In the genomic region with DNA sequence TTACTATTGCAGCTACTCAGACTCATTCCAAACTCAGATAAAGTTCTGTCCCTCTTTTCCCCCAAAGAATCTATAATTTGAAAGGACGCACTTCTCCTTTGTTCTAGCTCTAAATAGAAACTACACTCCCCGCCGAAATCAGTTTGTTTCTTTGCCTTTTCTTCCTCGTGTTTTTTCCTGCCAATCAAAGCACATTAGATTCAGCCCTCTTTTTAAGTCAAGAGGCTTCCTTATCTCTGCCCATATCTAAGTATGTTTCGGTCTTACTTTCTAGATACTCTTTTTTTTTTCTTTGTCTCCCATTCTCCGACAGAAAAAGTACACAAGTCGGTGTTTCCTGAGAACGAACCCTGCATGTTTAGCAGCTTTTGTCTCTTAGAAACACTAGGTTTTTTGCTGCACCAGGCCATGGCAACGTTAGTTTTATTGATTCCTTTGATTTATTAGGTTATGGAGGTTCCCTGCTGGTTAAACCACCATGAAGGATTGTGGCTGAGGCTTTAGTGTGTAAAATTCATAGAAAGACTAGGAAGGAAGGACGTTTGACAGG, we compare ENCODE assay signal across 16 cellular contexts. TPM values are rescaled to one million over a fixed set of nuclear protein-coding genes. Genes with fewer than 3 reads are reported as not detected.
DNase-seq lines count a peak whose midpoint lies in the region; ATAC-seq, FAIRE-seq and TF ChIP-seq lines count a peak whose summit lies in the region.
"Had no signal": no experiment of that assay in that cellular context is flagged by ENCODE, and none has a peak within 500 bp of the region (broad histone marks: within the 10 kb centered on the region; RNA-seq: fewer than 3 reads in every experiment).

No MANE protein-coding gene starts in this region.

- H3K4me2 ChIP-seq in K562 (ENCODE audit: insufficient read depth, low read length) = peak overlapping the region; percentile 26; the same call in 1 of the 2 replicates

- H3K27ac Mint-ChIP-seq in activated T-cell treated with anti-CD3 and anti-CD28 coated beads, Interleukin-2, amount 50 U/mL, for 72 hours = no peak overlapping the region
- H3K27ac Mint-ChIP-seq in T-helper 2 cell treated with Interferon-gamma antibody and Interleukin-4, amounts not matched to agents 5 μg/mL and 100 μg/mL, for 36 hours = no peak overlapping the region
- H3K27ac Mint-ChIP-seq: activated naive CD4-positive, alpha-beta T cell treated with anti-CD3 and anti-CD28 coated beads, Interleukin-2, amount 10 ng/mL, durations not matched to agents 7 days and 5 days; naive B cell had no signal

- TF ChIP-seq CTCF in K562 (IDR thresholded peaks at IDR 0.05 in 2 of 3, conservative IDR thresholded peaks at IDR 0.05 in 1 of 3; ENCODE audit: insufficient read depth in 2 of 3, low read depth in 1 of 3, low read length in 3 of 3) = no peak

- intact Hi-C loops in K562 (cut with micrococcal nuclease) = no loop called here

- CTCF ChIA-PET in K562 (lab: Yijun Ruan, JAX; ENCODE audit: low intra/inter-chr PET ratio) = no interaction called here

- in situ Hi-C loops in K562 (cut with MboI) = no loop called here

- no peaks in the 10 kb centered on the region for H3K9me1 ChIP-seq in K562 (ENCODE audit: control insufficient read depth, insufficient read depth, low read length)

- H3K4me3 Mint-ChIP-seq in activated T-cell treated with anti-CD3 and anti-CD28 coated beads, Interleukin-2, amount 50 U/mL, for 72 hours = no peak overlapping the region
- no peak overlapping the region for H3K4me3 Mint-ChIP-seq in T-helper 2 cell treated with Interferon-gamma antibody and Interleukin-4, amounts not matched to agents 5 μg/mL and 100 μg/mL, for 36 hours

- WGBS in K562 (ENCODE audit: insufficient coverage, low coverage, missing lambda C conversion rate) = 12% methylated on average over 10 of the region's 10 CpGs

- BruUV-seq in K562 (replicated peaks; lab: Mats Ljungman, UMichigan) = no TSS peak

- H3K79me2 ChIP-seq in K562 (ENCODE audit: control insufficient read depth, insufficient read depth, low read length) = no peaks in the 10 kb centered on the region

- H3K27ac ChIP-seq in K562 (ENCODE audit: extremely low read depth, low read depth, low read length) = no peak overlapping the region
- peak overlapping the region; percentile 31 for H3K27ac ChIP-seq in substantia nigra (ENCODE audit: low read depth, low read length, poor library complexity, severe bottlenecking)
- H3K27ac ChIP-seq: SK-N-MC had no signal

- H3K9me3 Mint-ChIP-seq in activated T-cell treated with anti-CD3 and anti-CD28 coated beads, Interleukin-2, amount 50 U/mL, for 72 hours = no peaks in the 10 kb centered on the region
- no peaks in the 10 kb centered on the region for H3K9me3 Mint-ChIP-seq in T-helper 2 cell treated with Interferon-gamma antibody and Interleukin-4, amounts not matched to agents 5 μg/mL and 100 μg/mL, for 36 hours
- H3K9me3 Mint-ChIP-seq: activated naive CD4-positive, alpha-beta T cell treated with anti-CD3 and anti-CD28 coated beads, Interleukin-2, amount 10 ng/mL, durations not matched to agents 7 days and 5 days had no signal

- no peak for DNase-seq in activated T-cell treated with anti-CD3 and anti-CD28 coated beads, Interleukin-2, amount 50 U/mL, for 72 hours
- DNase-seq in activated T-cell treated with anti-CD3 and anti-CD28 coated beads for 4 hours (no peak), K562 (ENCODE audit: extremely low read depth in 1 of 4, low spot score in 3 of 4) (no peak), substantia nigra (lab: John Stamatoyannopoulos, UW) (no peak), glomerular visceral epithelial cell (ENCODE audit: extremely low spot score) (no peak)
- DNase-seq in T-helper 2 cell treated with Interferon-gamma antibody and Interleukin-4, amounts not matched to agents 5 μg/mL and 100 μg/mL, for 36 hours (ENCODE audit: low spot score) = no peak
- DNase-seq: effector CD4-positive, alpha-beta T cell; KG1; naive B cell; NCI-H1417; OCI-M1; stimulated activated CD4-positive, alpha-beta T cell treated with anti-CD3 and anti-CD28 coated beads, Interleukin-15, amount 100 ng/mL, for 24 hours had no signal

- TF ChIP-seq RAD21 in K562 (CRISPR knock-in tag; conservative IDR thresholded peaks at IDR 0.05 in 1 of 2, IDR thresholded peaks at IDR 0.05 in 1 of 2) = no peak

- no peak for FAIRE-seq in K562 (lab: Jason Lieb, UNC)

- no peak overlapping the region for H3K4me3 ChIP-seq in K562
- H3K4me3 ChIP-seq: SK-N-MC had no signal

- no peak for TF ChIP-seq POLR2A in K562 (conservative IDR thresholded peaks at IDR 0.05)

- no peaks in the 10 kb centered on the region for H3K36me3 ChIP-seq in K562 (ENCODE audit: control insufficient read depth, insufficient read depth, low read length)

- peaks cover 0 to 17% of the 10 kb centered on the region in 2 experiments; a peak in 3 of 5 replicates for H3K4me1 ChIP-seq in K562 (replicated peaks in 1 of 2; ENCODE audit: control insufficient read depth in 2 of 2, insufficient read depth in 2 of 2, low read length in 2 of 2)

- peak overlapping the region; percentile 56 for H2AFZ ChIP-seq in K562 (ENCODE audit: low read depth, low read length)

- H3K9me3 ChIP-seq in K562 (replicated peaks; ENCODE audit: control insufficient read depth, insufficient read depth, low read depth, low read length) = no peaks in the 10 kb centered on the region

- no peaks in the 10 kb centered on the region for H3K27me3 Mint-ChIP-seq in activated T-cell treated with anti-CD3 and anti-CD28 coated beads, Interleukin-2, amount 50 U/mL, for 72 hours (ENCODE audit: low read depth)
- no peaks in the 10 kb centered on the region for H3K27me3 Mint-ChIP-seq in T-helper 2 cell treated with Interferon-gamma antibody and Interleukin-4, amounts not matched to agents 5 μg/mL and 100 μg/mL, for 36 hours (ENCODE audit: low read depth)
- H3K27me3 Mint-ChIP-seq: activated naive CD4-positive, alpha-beta T cell treated with anti-CD3 and anti-CD28 coated beads, Interleukin-2, amount 10 ng/mL, durations not matched to agents 7 days and 5 days; naive B cell had no signal

- POLR2A ChIA-PET in K562 (lab: Yijun Ruan, JAX) = no interaction called here

- no peaks in the 10 kb centered on the region for H3K27me3 ChIP-seq in K562 (ENCODE audit: control insufficient read depth in 2 of 2, insufficient read depth in 2 of 2, low read length in 2 of 2)

- peak; percentile 6 to 27 for ATAC-seq in activated T-cell treated with anti-CD3 and anti-CD28 coated beads, Interleukin-2, amount 50 U/mL, for 72 hours (replicated peaks in 1 of 2)
- ATAC-seq in HG02885 (IDR thresholded peaks at IDR 0.05; ENCODE audit: poor library complexity, unreplicated experiment) = peak; percentile 25
- no peak; the same call in 2 of the 3 replicates for ATAC-seq in K562
- no peak for ATAC-seq in GM19351 (IDR thresholded peaks at IDR 0.05; ENCODE audit: unreplicated experiment)

- H3K9ac ChIP-seq in K562 (ENCODE audit: insufficient read depth in 1 of 2, low read depth in 2 of 2, low read length in 2 of 2) = peak overlapping the region in 1 of 2 experiments; percentile 29; a peak in 1 of 4 replicates

- H3K4me1 Mint-ChIP-seq in activated T-cell treated with anti-CD3 and anti-CD28 coated beads, Interleukin-2, amount 50 U/mL, for 72 hours (ENCODE audit: low read depth) = peaks cover 10% of the 10 kb centered on the region
- peaks cover 26% of the 10 kb centered on the region for H3K4me1 Mint-ChIP-seq in T-helper 2 cell treated with Interferon-gamma antibody and Interleukin-4, amounts not matched to agents 5 μg/mL and 100 μg/mL, for 36 hours (ENCODE audit: low read depth)

- H3K36me3 Mint-ChIP-seq in activated T-cell treated with anti-CD3 and anti-CD28 coated beads, Interleukin-2, amount 50 U/mL, for 72 hours (ENCODE audit: insufficient read depth in 2 of 2) = peaks cover 2 to 9% of the 10 kb centered on the region in 2 donors
- H3K36me3 Mint-ChIP-seq in T-helper 2 cell treated with Interferon-gamma antibody and Interleukin-4, amounts not matched to agents 5 μg/mL and 100 μg/mL, for 36 hours (ENCODE audit: low read depth) = peaks cover 12% of the 10 kb centered on the region
- H3K36me3 Mint-ChIP-seq: naive B cell had no signal

- H4K20me1 ChIP-seq in K562 (replicated peaks; ENCODE audit: control insufficient read depth, insufficient read depth, low read length) = no peaks in the 10 kb centered on the region

- no peak for TF ChIP-seq EP300 in K562 (IDR thresholded peaks at IDR 0.05; ENCODE audit: low read length)

TF ChIP-seq in K562, 482 proteins besides CTCF, POLR2A, EP300 and RAD21 (continues in another document):
- 0 out of 2 replicates have a peak, but pooled peaks have one; percentile 47 for TF ChIP-seq FOXJ2 (tag; IDR thresholded peaks at IDR 0.05)
- TF ChIP-seq MAFF (IDR thresholded peaks at IDR 0.05; ENCODE audit: low read length) = no peak
- TF ChIP-seq, protein P1, sequence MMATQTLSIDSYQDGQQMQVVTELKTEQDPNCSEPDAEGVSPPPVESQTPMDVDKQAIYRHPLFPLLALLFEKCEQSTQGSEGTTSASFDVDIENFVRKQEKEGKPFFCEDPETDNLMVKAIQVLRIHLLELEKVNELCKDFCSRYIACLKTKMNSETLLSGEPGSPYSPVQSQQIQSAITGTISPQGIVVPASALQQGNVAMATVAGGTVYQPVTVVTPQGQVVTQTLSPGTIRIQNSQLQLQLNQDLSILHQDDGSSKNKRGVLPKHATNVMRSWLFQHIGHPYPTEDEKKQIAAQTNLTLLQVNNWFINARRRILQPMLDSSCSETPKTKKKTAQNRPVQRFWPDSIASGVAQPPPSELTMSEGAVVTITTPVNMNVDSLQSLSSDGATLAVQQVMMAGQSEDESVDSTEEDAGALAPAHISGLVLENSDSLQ (IDR thresholded peaks at IDR 0.05) = peak; percentile 72

RNA-seq across cellular contexts. Expression of a gene that starts 9.5 kb away (rescaled TPM):
- 10 to 100 TPM; 73.7 to 81.8 TPM for total RNA-seq in activated T-cell treated with anti-CD3 and anti-CD28 coated beads, Interleukin-2, amount 50 U/mL, for 72 hours
- 1.9 and 6.0 TPM in 2 replicates for total RNA-seq in K562 (2011; cell fraction: chromatin; rRNA removed; ENCODE audit: low replicate concordance)
- 1.1 and 1.5 TPM in 2 replicates for total RNA-seq in K562 (2011; cell fraction: nucleolus; rRNA removed)
- 2.3 and 4.9 TPM in 2 replicates for total RNA-seq in K562 (2011; cell fraction: nucleoplasm; rRNA removed)
- total RNA-seq in K562 (2014; rRNA removed) = 0.32 and 0.98 TPM in 2 replicates
- total RNA-seq in K562 (2014; rRNA removed; fragmentation: Illumina TruSeq; extraction: Trizol) = 1.2 and 1.6 TPM in 2 replicates
- 0.34 and 0.65 TPM in 2 replicates for total RNA-seq in K562 (2015; rRNA removed; fragmentation: Illumina TruSeq; extraction: Trizol)
- 1.7 and 2.0 TPM in 2 replicates for total RNA-seq in K562 (2021)
- polyA plus RNA-seq in K562 (2011; rRNA removed) = 1.1 and 1.2 TPM in 2 replicates
- 0.33 and 0.59 TPM in 2 replicates for polyA plus RNA-seq in K562 (2011; cell fraction: cytosol; rRNA removed)
- 1.2 and 1.9 TPM in 2 replicates for polyA plus RNA-seq in K562 (2011; cell fraction: nucleus; rRNA removed)
- 0.77 and 1.3 TPM in 2 replicates for polyA plus RNA-seq in K562 (2012)
- polyA plus RNA-seq in K562 (2014; fragmentation: Illumina TruSeq; extraction: Trizol) = 0.82 and 1.00 TPM in 2 replicates
- under 1 TPM; 0.52 to 0.63 TPM for polyA plus RNA-seq in K562 (2014; fragmentation: Nextera tagmentation; extraction: Ambion mirVana)
- polyA plus RNA-seq in K562 (2014; rRNA removed) = 0.50 and 0.80 TPM in 2 replicates
- 2.6 and 2.7 TPM in 2 replicates for polyA minus RNA-seq in K562 (2011; rRNA and poly(A)+ RNA removed)
- 2.0 TPM in 1 of 2 replicates, not detected in the other for polyA minus RNA-seq in K562 (2011; cell fraction: cytosol; rRNA and poly(A)+ RNA removed)
- polyA minus RNA-seq in K562 (2011; cell fraction: nucleus; rRNA and poly(A)+ RNA removed) = 0.67 and 0.81 TPM in 2 replicates

Comparison
In these comparisons a context has a peak if more than half of its experiments do, and no peak if none do; other contexts are left out.
1. ATAC-seq: peak in activated T-cell treated with anti-CD3 and anti-CD28 coated beads, Interleukin-2, amount 50 U/mL, for 72 hours (2 of 2) and HG02885 (single experiment); none in K562 (single experiment) and GM19351 (single experiment).
2. RNA of a gene that starts 9.5 kb away (total RNA-seq): 73.7 to 81.8 TPM in activated T-cell treated with anti-CD3 and anti-CD28 coated beads, Interleukin-2, amount 50 U/mL, for 72 hours; 0.32 to 6.0 TPM in K562; every median in the first group is over 10 times any median in the second.